ENCODE assay signal across 8 cellular contexts in genomic region chr12:48978741-48979601, GRCh38. TPM values are rescaled to one million over a fixed set of nuclear protein-coding genes. Genes with fewer than 3 reads are reported as not detected.
DNase-seq lines count a peak whose midpoint lies in the region; ATAC-seq, FAIRE-seq and TF ChIP-seq lines count a peak whose summit lies in the region.

No MANE protein-coding gene starts in this region.

- peaks cover 44% of the 10 kb centered on the region for H3K4me1 Mint-ChIP-seq in T-helper 1 cell treated with Interleukin-12 subunit alpha and Interleukin-12 subunit beta and Interleukin-4 antibody, amounts not matched to agents 30 μg/mL and 1 μg/mL, for 36 hours (ENCODE audit: low read depth)
- peaks cover 53% of the 10 kb centered on the region for H3K4me1 Mint-ChIP-seq in activated CD8-positive, alpha-beta T cell treated with anti-CD3 and anti-CD28 coated beads, Interleukin-2, amount 10 ng/mL, durations not matched to agents 7 days and 5 days (ENCODE audit: low read depth)

- H3K4me2 ChIP-seq in keratinocyte (ENCODE audit: control insufficient read depth, extremely low read depth, insufficient read depth, low read depth, low read length): peak overlapping the region; percentile 78

- H3K27me3 Mint-ChIP-seq in T-helper 1 cell treated with Interleukin-12 subunit alpha and Interleukin-12 subunit beta and Interleukin-4 antibody, amounts not matched to agents 30 μg/mL and 1 μg/mL, for 36 hours (ENCODE audit: low read depth): peaks cover 96% of the 10 kb centered on the region
- peaks cover 70% of the 10 kb centered on the region for H3K27me3 Mint-ChIP-seq in activated CD8-positive, alpha-beta T cell treated with anti-CD3 and anti-CD28 coated beads, Interleukin-2, amount 10 ng/mL, durations not matched to agents 7 days and 5 days (ENCODE audit: low read depth)

- H2AFZ ChIP-seq in keratinocyte (ENCODE audit: control insufficient read depth, low read length): no peak overlapping the region

- TF ChIP-seq CTCF in keratinocyte (optimal IDR thresholded peaks at IDR 0.05 in 1 of 3, IDR thresholded peaks at IDR 0.05 in 1 of 3, conservative IDR thresholded peaks at IDR 0.05 in 1 of 3; ENCODE audit: extremely low read depth in 1 of 3, insufficient read depth in 2 of 3, low read length in 3 of 3) (no peak), stomach (IDR thresholded peaks at IDR 0.05) (no peak)

- peak overlapping the region; percentile 84 for H3K4me3 Mint-ChIP-seq in T-helper 1 cell treated with Interleukin-12 subunit alpha and Interleukin-12 subunit beta and Interleukin-4 antibody, amounts not matched to agents 30 μg/mL and 1 μg/mL, for 36 hours
- H3K4me3 Mint-ChIP-seq in activated CD8-positive, alpha-beta T cell treated with anti-CD3 and anti-CD28 coated beads, Interleukin-2, amount 10 ng/mL, durations not matched to agents 7 days and 5 days: peak overlapping the region; percentile 76

- H3K9me3 Mint-ChIP-seq in T-helper 1 cell treated with Interleukin-12 subunit alpha and Interleukin-12 subunit beta and Interleukin-4 antibody, amounts not matched to agents 30 μg/mL and 1 μg/mL, for 36 hours: no peaks in the 10 kb centered on the region
- no peaks in the 10 kb centered on the region for H3K9me3 Mint-ChIP-seq in activated CD8-positive, alpha-beta T cell treated with anti-CD3 and anti-CD28 coated beads, Interleukin-2, amount 10 ng/mL, durations not matched to agents 7 days and 5 days (ENCODE audit: insufficient read depth)

- CTCF ChIA-PET in activated CD8-positive, alpha-beta T cell treated with anti-CD3 and anti-CD28 coated beads, Interleukin-2, amount 10 ng/mL, durations not matched to agents 7 days and 5 days (lab: Charles Lee): interaction anchor here (0.9 to 5.9 kb wide), 21 partner anchors 9 to 164 kb away, joined by 3 to 77 read pairs (median 8); partner anchors contain the start of genes ARF3, DDN, DDX23 and FKBP11

- H3K4me3 ChIP-seq in keratinocyte (ENCODE audit: control insufficient read depth in 2 of 3, extremely low read depth in 1 of 3, insufficient read depth in 2 of 3, low read depth in 1 of 3, low read length in 3 of 3): peak overlapping the region in 1 of 3 experiments; percentile 57
- H3K4me3 ChIP-seq in stomach: peak overlapping the region; percentile 26 to 53 (median 40)

- DNase-seq in T-helper 1 cell (no peak), keratinocyte (ENCODE audit: low read depth, low spot score) (no peak), stomach (no peak), caudate nucleus (lab: John Stamatoyannopoulos, UW) (no peak), hippocampal formation (lab: John Stamatoyannopoulos, UW) (no peak)
- no peak for DNase-seq in activated CD8-positive, alpha-beta T cell treated with anti-CD3 and anti-CD28 coated beads, Interleukin-2, amount 10 ng/mL, durations not matched to agents 7 days and 5 days

- H3K27ac ChIP-seq in keratinocyte (ENCODE audit: control insufficient read depth, insufficient read depth, low read length) (no peak overlapping the region), stomach (no peak overlapping the region), caudate nucleus (ENCODE audit: low read depth, low read length) (no peak overlapping the region)

- dilution Hi-C loops in keratinocyte (cut with MboI; ENCODE audit: extremely low pct_ligation_motif_present, low sequenced_read_pairs): no loop called here

- peak overlapping the region; percentile 39 for H3K27ac Mint-ChIP-seq in T-helper 1 cell treated with Interleukin-12 subunit alpha and Interleukin-12 subunit beta and Interleukin-4 antibody, amounts not matched to agents 30 μg/mL and 1 μg/mL, for 36 hours
- H3K27ac Mint-ChIP-seq in activated CD8-positive, alpha-beta T cell treated with anti-CD3 and anti-CD28 coated beads, Interleukin-2, amount 10 ng/mL, durations not matched to agents 7 days and 5 days: peak overlapping the region; percentile 70

- FAIRE-seq in keratinocyte (lab: Jason Lieb, UNC): no peak

- TF ChIP-seq POLR2A in stomach (IDR thresholded peaks at IDR 0.05): no peak

- no peaks in the 10 kb centered on the region for H3K79me2 ChIP-seq in keratinocyte (ENCODE audit: control insufficient read depth, insufficient read depth, low read length)

- H3K9me3 ChIP-seq in keratinocyte (ENCODE audit: control insufficient read depth, low read depth, low read length): no peaks in the 10 kb centered on the region
- no peaks in the 10 kb centered on the region for H3K9me3 ChIP-seq in stomach

- intact Hi-C loops in stomach (cut with DNase I; ENCODE audit: low total_unique reads): no loop called here

- H3K27me3 ChIP-seq in keratinocyte (ENCODE audit: control insufficient read depth, extremely low read depth, insufficient read depth, low read length): peaks cover 77% of the 10 kb centered on the region
- peaks cover 29 to 100% (median 84%) of the 10 kb centered on the region in 3 donors for H3K27me3 ChIP-seq in stomach

- POLR2A ChIA-PET in activated CD8-positive, alpha-beta T cell treated with anti-CD3 and anti-CD28 coated beads, Interleukin-2, amount 10 ng/mL, durations not matched to agents 7 days and 5 days (lab: Charles Lee): interaction anchor here (0.9 to 2.0 kb wide), 4 partner anchors 21 to 126 kb away, joined by 3 to 10 read pairs (median 4); partner anchors contain the start of genes ARF3, DDX23 and FKBP11

- H4K20me1 ChIP-seq in keratinocyte (ENCODE audit: control insufficient read depth, extremely low read depth, insufficient read depth, low read length): no peaks in the 10 kb centered on the region

- H3K4me1 ChIP-seq in keratinocyte (ENCODE audit: control insufficient read depth, extremely low read depth, insufficient read depth, low read length): peaks cover 18% of the 10 kb centered on the region
- H3K4me1 ChIP-seq in stomach: peaks cover 39 to 46% (median 44%) of the 10 kb centered on the region in 4 donors

- 2 to 4% (median 3%) methylated on average over 25 to 45 of the region's 45 CpGs for WGBS in stomach, 5 donors

- H3K36me3 ChIP-seq in keratinocyte (ENCODE audit: control insufficient read depth in 2 of 2, extremely low read depth in 1 of 2, insufficient read depth in 2 of 2, low read length in 2 of 2) (no peaks in the 10 kb centered on the region), stomach (no peaks in the 10 kb centered on the region)

- no peak for TF ChIP-seq EP300 in stomach (IDR thresholded peaks at IDR 0.05)

- H3K9me1 ChIP-seq in keratinocyte (ENCODE audit: control insufficient read depth, extremely low read depth, insufficient read depth, low read length): no peaks in the 10 kb centered on the region

- H3K9ac ChIP-seq in keratinocyte (ENCODE audit: control insufficient read depth, extremely low read depth, insufficient read depth, low read length): no peak overlapping the region

- no peaks in the 10 kb centered on the region for H3K36me3 Mint-ChIP-seq in T-helper 1 cell treated with Interleukin-12 subunit alpha and Interleukin-12 subunit beta and Interleukin-4 antibody, amounts not matched to agents 30 μg/mL and 1 μg/mL, for 36 hours (ENCODE audit: low read depth)
- no peaks in the 10 kb centered on the region for H3K36me3 Mint-ChIP-seq in activated CD8-positive, alpha-beta T cell treated with anti-CD3 and anti-CD28 coated beads, Interleukin-2, amount 10 ng/mL, durations not matched to agents 7 days and 5 days (ENCODE audit: low read depth)

- ATAC-seq in activated CD8-positive, alpha-beta T cell treated with anti-CD3 and anti-CD28 coated beads, Interleukin-2, amount 10 ng/mL, durations not matched to agents 7 days and 5 days: peak; percentile 3
- ATAC-seq in GM21717 (IDR thresholded peaks at IDR 0.05; ENCODE audit: unreplicated experiment): no peak

RNA-seq across cellular contexts. Expression of gene WNT1, which starts 0.8 kb away (rescaled TPM):
- total RNA-seq in activated CD8-positive, alpha-beta T cell treated with anti-CD3 and anti-CD28 coated beads, Interleukin-2, amount 10 ng/mL, durations not matched to agents 7 days and 5 days: 1 to 10 TPM in 1 of 2 experiments, under 1 TPM in 1; 0.81 to 1.1 TPM
- not detected in 3 replicates for polyA plus RNA-seq in keratinocyte
- not detected for polyA plus RNA-seq in keratinocyte (2011; ENCODE audit: low read depth)
- polyA plus RNA-seq in keratinocyte (2011; cell fraction: cytosol; rRNA removed): not detected in 2 replicates
- polyA plus RNA-seq in keratinocyte (2011; cell fraction: nucleus; rRNA removed): not detected in 2 replicates
- polyA plus RNA-seq in keratinocyte (2012; ENCODE audit: low replicate concordance): not detected in 2 replicates
- not detected in 3 replicates for polyA minus RNA-seq in keratinocyte
- not detected for polyA minus RNA-seq in keratinocyte (2011; cell fraction: cytosol; rRNA and poly(A)+ RNA removed)
- polyA minus RNA-seq in keratinocyte (2011; cell fraction: nucleus; rRNA and poly(A)+ RNA removed): not detected in 2 replicates
- total RNA-seq in stomach: not detected
- not detected for polyA plus RNA-seq in stomach

RNA-seq across cellular contexts. Expression of gene WNT10B, which starts 7.4 kb away (rescaled TPM):
- 1 to 10 TPM; 2.4 to 3.2 TPM for total RNA-seq in activated CD8-positive, alpha-beta T cell treated with anti-CD3 and anti-CD28 coated beads, Interleukin-2, amount 10 ng/mL, durations not matched to agents 7 days and 5 days
- polyA plus RNA-seq in keratinocyte: 0.09 to 0.24 TPM (median 0.22 TPM) in 3 replicates
- polyA plus RNA-seq in keratinocyte (2011; ENCODE audit: low read depth): not detected
- 0.13 and 0.16 TPM in 2 replicates for polyA plus RNA-seq in keratinocyte (2011; cell fraction: cytosol; rRNA removed)
- 0.41 and 0.46 TPM in 2 replicates for polyA plus RNA-seq in keratinocyte (2011; cell fraction: nucleus; rRNA removed)
- polyA plus RNA-seq in keratinocyte (2012; ENCODE audit: low replicate concordance): 0.17 and 0.39 TPM in 2 replicates
- polyA minus RNA-seq in keratinocyte: 0.13 TPM in 1 of 3 replicates, not detected in the others
- not detected for polyA minus RNA-seq in keratinocyte (2011; cell fraction: cytosol; rRNA and poly(A)+ RNA removed)
- polyA minus RNA-seq in keratinocyte (2011; cell fraction: nucleus; rRNA and poly(A)+ RNA removed): 0.31 TPM in 1 of 2 replicates, not detected in the other
- total RNA-seq in stomach: 10 to 100 TPM in 1 of 5 donors, 1 to 10 TPM in 1, not detected in 3; 3.1 to 21.7 TPM
- under 1 TPM in 1 of 3 donors, not detected in 2; 0.68 TPM for polyA plus RNA-seq in stomach

RNA-seq across cellular contexts. Expression of gene DDN, which starts 20.2 kb away (rescaled TPM):
- under 1 TPM; 0.39 to 0.42 TPM for total RNA-seq in activated CD8-positive, alpha-beta T cell treated with anti-CD3 and anti-CD28 coated beads, Interleukin-2, amount 10 ng/mL, durations not matched to agents 7 days and 5 days
- polyA plus RNA-seq in keratinocyte (0.09 to 0.17 TPM (median 0.10 TPM) in 3 replicates), stomach (under 1 TPM; 0.08 to 0.31 (median 0.19) TPM)
- polyA plus RNA-seq in keratinocyte (2011; ENCODE audit: low read depth): not detected
- not detected in 2 replicates for polyA plus RNA-seq in keratinocyte (2011; cell fraction: cytosol; rRNA removed)
- polyA plus RNA-seq in keratinocyte (2011; cell fraction: nucleus; rRNA removed): 0.24 and 0.39 TPM in 2 replicates
- polyA plus RNA-seq in keratinocyte (2012; ENCODE audit: low replicate concordance): 0.08 and 0.13 TPM in 2 replicates
- 0.06 TPM in 1 of 3 replicates, not detected in the others for polyA minus RNA-seq in keratinocyte
- not detected for polyA minus RNA-seq in keratinocyte (2011; cell fraction: cytosol; rRNA and poly(A)+ RNA removed)
- 0.21 TPM in 1 of 2 replicates, not detected in the other for polyA minus RNA-seq in keratinocyte (2011; cell fraction: nucleus; rRNA and poly(A)+ RNA removed)
- total RNA-seq in stomach: under 1 TPM in 1 of 5 donors, not detected in 4; 0.18 TPM

RNA-seq across cellular contexts. Expression of gene ARF3, which starts 21.7 kb away (rescaled TPM):
- total RNA-seq in activated CD8-positive, alpha-beta T cell treated with anti-CD3 and anti-CD28 coated beads, Interleukin-2, amount 10 ng/mL, durations not matched to agents 7 days and 5 days: 100 to 1,000 TPM; 104 to 108 TPM
- 236 to 253 TPM (median 250 TPM) in 3 replicates for polyA plus RNA-seq in keratinocyte
- 62.2 TPM for polyA plus RNA-seq in keratinocyte (2011; ENCODE audit: low read depth)
- polyA plus RNA-seq in keratinocyte (2011; cell fraction: cytosol; rRNA removed): 324 and 334 TPM in 2 replicates
- 324 and 330 TPM in 2 replicates for polyA plus RNA-seq in keratinocyte (2011; cell fraction: nucleus; rRNA removed)
- polyA plus RNA-seq in keratinocyte (2012; ENCODE audit: low replicate concordance): 84.4 and 202 TPM in 2 replicates
- polyA minus RNA-seq in keratinocyte: 192 to 243 TPM (median 216 TPM) in 3 replicates
- polyA minus RNA-seq in keratinocyte (2011; cell fraction: cytosol; rRNA and poly(A)+ RNA removed): 84.0 TPM
- 47.5 and 79.6 TPM in 2 replicates for polyA minus RNA-seq in keratinocyte (2011; cell fraction: nucleus; rRNA and poly(A)+ RNA removed)
- total RNA-seq in stomach: 10 to 100 TPM; 35.0 to 54.5 (median 42.4) TPM
- polyA plus RNA-seq in stomach: 10 to 100 TPM; 34.7 to 56.5 (median 42.6) TPM

RNA-seq across cellular contexts. Expression of gene PRKAG1, which starts 39.6 kb away (rescaled TPM):
- total RNA-seq in activated CD8-positive, alpha-beta T cell treated with anti-CD3 and anti-CD28 coated beads, Interleukin-2, amount 10 ng/mL, durations not matched to agents 7 days and 5 days: 10 to 100 TPM; 57.5 to 59.8 TPM
- polyA plus RNA-seq in keratinocyte: 105 to 125 TPM (median 123 TPM) in 3 replicates
- polyA plus RNA-seq in keratinocyte (2011; ENCODE audit: low read depth): 20.0 TPM
- 88.8 and 167 TPM in 2 replicates for polyA plus RNA-seq in keratinocyte (2011; cell fraction: cytosol; rRNA removed)
- polyA plus RNA-seq in keratinocyte (2011; cell fraction: nucleus; rRNA removed): 91.6 and 94.3 TPM in 2 replicates
- 66.5 and 73.0 TPM in 2 replicates for polyA plus RNA-seq in keratinocyte (2012; ENCODE audit: low replicate concordance)
- polyA minus RNA-seq in keratinocyte: 30.5 to 67.9 TPM (median 65.9 TPM) in 3 replicates
- polyA minus RNA-seq in keratinocyte (2011; cell fraction: cytosol; rRNA and poly(A)+ RNA removed): 27.0 TPM
- polyA minus RNA-seq in keratinocyte (2011; cell fraction: nucleus; rRNA and poly(A)+ RNA removed): 20.6 and 31.8 TPM in 2 replicates
- total RNA-seq in stomach: 10 to 100 TPM in 4 of 5 donors, 1 to 10 TPM in 1; 5.8 to 68.7 (median 36.9) TPM
- 10 to 100 TPM; 42.6 to 61.7 (median 48.7) TPM for polyA plus RNA-seq in stomach
